In genomic region chr18:10242922-10243680, GRCh38 we compare ENCODE assay signal across 1 cellular context.
TF ChIP-seq lines count a peak whose summit lies in the region.

No MANE protein-coding gene starts in this region.

TF ChIP-seq in H1, 55 proteins besides CTCF, POLR2A, EP300 and RAD21:
- TF ChIP-seq MAFK (IDR thresholded peaks at IDR 0.05; ENCODE audit: low read depth, low read length), result no peak
- no peak for TF ChIP-seq SP1 (IDR thresholded peaks at IDR 0.05; ENCODE audit: low read depth, low read length)
- TF ChIP-seq CBX5 (IDR thresholded peaks at IDR 0.05; ENCODE audit: low read depth, low read length), result no peak
- no peak for TF ChIP-seq FOSL1 (IDR thresholded peaks at IDR 0.05; ENCODE audit: insufficient read depth, low read depth, low read length)
- TF ChIP-seq EGR1 (IDR thresholded peaks at IDR 0.05; ENCODE audit: borderline replicate concordance, low read depth, low read length), result no peak
- TF ChIP-seq ASH2L (IDR thresholded peaks at IDR 0.05; ENCODE audit: low read length), result no peak
- peak; percentile 65; the same call in 1 of the 2 replicates for TF ChIP-seq YY1 (IDR thresholded peaks at IDR 0.05; ENCODE audit: low read depth, low read length)
- no peak for TF ChIP-seq RNF2 (IDR thresholded peaks at IDR 0.05; ENCODE audit: borderline replicate concordance, low read depth, low read length, missing control alignments, poor library complexity, severe bottlenecking)
- TF ChIP-seq ZNF274 (IDR thresholded peaks at IDR 0.05; ENCODE audit: borderline replicate concordance, extremely low read depth, low read length), result no peak
- TF ChIP-seq KDM4A (IDR thresholded peaks at IDR 0.05; ENCODE audit: low read depth, low read length, severe bottlenecking), result no peak
- no peak for TF ChIP-seq CBX8 (IDR thresholded peaks at IDR 0.05; ENCODE audit: borderline replicate concordance, low read depth, low read length)
- TF ChIP-seq SIX5 (IDR thresholded peaks at IDR 0.05; ENCODE audit: low read depth, low read length), result peak; percentile 53; the same call in 1 of the 2 replicates
- no peak for TF ChIP-seq SP2 (IDR thresholded peaks at IDR 0.05; ENCODE audit: low read length)
- TF ChIP-seq HDAC6 (IDR thresholded peaks at IDR 0.05; ENCODE audit: low read depth, low read length), result no peak
